ENCODE assay signal across 11 cellular contexts in genomic region chr1:158951956-158952355, GRCh38. TPM values are rescaled to one million over a fixed set of nuclear protein-coding genes. Genes with fewer than 3 reads are reported as not detected.
DNase-seq lines count a peak whose midpoint lies in the region; ATAC-seq and TF ChIP-seq lines count a peak whose summit lies in the region.
"Had no signal": no experiment of that assay in that cellular context is flagged by ENCODE, and none has a peak within 500 bp of the region (broad histone marks: within the 10 kb centered on the region; RNA-seq: fewer than 3 reads in every experiment).

No MANE protein-coding gene starts in this region.

- in situ Hi-C loops in transverse colon (cut with MboI; ENCODE audit: low pct_ligation_motif_present in 1 of 4, low pct_unique_long_range_greater_than_20kb in 1 of 4, low sequenced_read_pairs in 3 of 4) = no loop called here

- H3K9me3 Mint-ChIP-seq in natural killer cell = peaks cover 0 to 2% of the 10 kb centered on the region in 2 donors
- H3K9me3 Mint-ChIP-seq in natural killer cell treated with Interleukin-12 subunit alpha and Interleukin-12 subunit beta and Interleukin-15 and Interleukin-18, amount 100 ng/mL, for 72 hours = peaks cover 7% of the 10 kb centered on the region

- no peaks in the 10 kb centered on the region for H4K20me1 ChIP-seq in OCI-LY7 (ENCODE audit: insufficient read depth, low read length)

- H3K36me3 ChIP-seq in OCI-LY7 (ENCODE audit: insufficient read depth, low read length) (peaks cover 30% of the 10 kb centered on the region), transverse colon (no peaks in the 10 kb centered on the region)

- intact Hi-C loops in natural killer cell (cut with micrococcal nuclease) = no loop called here
- intact Hi-C loops in OCI-LY7 (cut with micrococcal nuclease; ENCODE audit: unreplicated experiment) = loop anchor here (1.0 to 5.0 kb wide), 5 partner anchors 21 to 665 kb away; partner anchors contain the start of genes CD1C and PYHIN1
- intact Hi-C loops in transverse colon (cut with DNase I; ENCODE audit: low total_unique reads) = no loop called here
- intact Hi-C loops in Right ventricle myocardium superior (cut with DNase I) = no loop called here

- peak overlapping the region; percentile 99 for H3K27ac ChIP-seq in OCI-LY7 (ENCODE audit: low read depth, low read length, poor library complexity, severe bottlenecking)
- H3K27ac ChIP-seq in transverse colon = no peak overlapping the region
- H3K27ac ChIP-seq: epithelial cell of prostate had no signal

- peaks cover 46 to 50% of the 10 kb centered on the region in 2 donors for H3K4me1 Mint-ChIP-seq in natural killer cell
- H3K4me1 Mint-ChIP-seq in natural killer cell treated with Interleukin-12 subunit alpha and Interleukin-12 subunit beta and Interleukin-15 and Interleukin-18, amount 100 ng/mL, for 72 hours (ENCODE audit: low read depth in 2 of 2) = peaks cover 25 to 36% of the 10 kb centered on the region in 2 donors

- peak overlapping the region; percentile 76 to 82 for H3K27ac Mint-ChIP-seq in natural killer cell
- peak overlapping the region in 1 of 2 donors; percentile 44 for H3K27ac Mint-ChIP-seq in natural killer cell treated with Interleukin-12 subunit alpha and Interleukin-12 subunit beta and Interleukin-15 and Interleukin-18, amount 100 ng/mL, for 72 hours
- H3K27ac Mint-ChIP-seq: activated CD4-positive, alpha-beta T cell treated with anti-CD3 and anti-CD28 coated beads, Interleukin-2, amount 10 ng/mL, durations not matched to agents 7 days and 5 days had no signal

- peak overlapping the region; percentile 85 for H3K4me2 ChIP-seq in OCI-LY7 (ENCODE audit: low read length)

- WGBS in transverse colon (ENCODE audit: low coverage in 1 of 2), 2 donors = 56 to 74% methylated on average over 9 to 15 of the region's 15 CpGs

- H3K4me3 ChIP-seq in OCI-LY7 (ENCODE audit: low read depth, low read length, poor library complexity, severe bottlenecking) = peak overlapping the region; percentile 61
- H3K4me3 ChIP-seq in transverse colon = no peak overlapping the region

- H3K9me3 ChIP-seq in OCI-LY7 (ENCODE audit: low read length) (no peaks in the 10 kb centered on the region), transverse colon (no peaks in the 10 kb centered on the region)

- TF ChIP-seq CTCF in natural killer cell (IDR thresholded peaks at IDR 0.05) (no peak), OCI-LY7 (conservative IDR thresholded peaks at IDR 0.05; ENCODE audit: low read length) (peak; percentile 52; the same call in 1 of the 2 replicates), transverse colon (IDR thresholded peaks at IDR 0.05) (no peak)

- BruUV-seq in OCI-LY7 (replicated peaks; lab: Mats Ljungman, UMichigan) = no TSS peak

- no peak for ATAC-seq in natural killer cell
- ATAC-seq in natural killer cell treated with Interleukin-12 subunit alpha and Interleukin-12 subunit beta and Interleukin-15 and Interleukin-18, amount 100 ng/mL, for 72 hours = no peak
- peak; percentile 56 for ATAC-seq in HG02973 (IDR thresholded peaks at IDR 0.05; ENCODE audit: unreplicated experiment)
- no peak for ATAC-seq in Right ventricle myocardium superior (ENCODE audit: poor library complexity)

- POLR2A ChIA-PET in OCI-LY7 (lab: Charles Lee) = interaction anchor here (0.6 to 1.4 kb wide), 11 partner anchors 15 to 1246 kb away, joined by 3 to 14 read pairs (median 4); partner anchors contain the start of gene IFI16
- POLR2A ChIA-PET in HEK293T (lab: Yijun Ruan, JAX) = no interaction called here

- H3K4me1 ChIP-seq in OCI-LY7 (ENCODE audit: insufficient read depth, low read length, poor library complexity, severe bottlenecking) (peaks cover 31% of the 10 kb centered on the region), transverse colon (no peaks in the 10 kb centered on the region)

- H3K79me2 ChIP-seq in OCI-LY7 (ENCODE audit: insufficient read depth, low read depth, low read length) = no peaks in the 10 kb centered on the region

- H3K27me3 ChIP-seq in transverse colon = no peaks in the 10 kb centered on the region

- DNase-seq in natural killer cell (no peak), OCI-LY7 (ENCODE audit: low spot score) (peak; percentile 97), transverse colon (peak; percentile 24), NCI-H1694 treated with DMSO at 0.1 percent for 48 hours (lab: John Stamatoyannopoulos, UW) (no peak), HEK293T (ENCODE audit: extremely low spot score) (no peak), Right ventricle myocardium superior (no peak)
- DNase-seq in natural killer cell treated with Interleukin-12 subunit alpha and Interleukin-12 subunit beta and Interleukin-15 and Interleukin-18, amount 100 ng/mL, for 72 hours (ENCODE audit: low spot score) = no peak
- DNase-seq: activated CD4-positive, alpha-beta T cell treated with anti-CD3 and anti-CD28 coated beads, Interleukin-2, amount 10 ng/mL, durations not matched to agents 7 days and 5 days; kidney glomerular epithelial cell had no signal

- no peaks in the 10 kb centered on the region for H3K27me3 Mint-ChIP-seq in natural killer cell (ENCODE audit: low read depth in 2 of 2)
- no peaks in the 10 kb centered on the region for H3K27me3 Mint-ChIP-seq in natural killer cell treated with Interleukin-12 subunit alpha and Interleukin-12 subunit beta and Interleukin-15 and Interleukin-18, amount 100 ng/mL, for 72 hours

- H3K9me2 ChIP-seq in OCI-LY7 (ENCODE audit: insufficient read depth, low read length) = no peaks in the 10 kb centered on the region

- no peak for TF ChIP-seq POLR2A in transverse colon (IDR thresholded peaks at IDR 0.05)

- CTCF ChIA-PET in OCI-LY7 (lab: Charles Lee; ENCODE audit: unreplicated experiment) (interaction anchor here (0.8 kb wide), 1 partner anchor 24 kb away, joined by 3 read pairs; no protein-coding TSS in a partner anchor), HEK293T (lab: Yijun Ruan, JAX) (no interaction called here)

- H2AFZ ChIP-seq in OCI-LY7 (ENCODE audit: low read length) = peak overlapping the region; percentile 73; the same call in 1 of the 2 replicates

- no peak for TF ChIP-seq EP300 in transverse colon (IDR thresholded peaks at IDR 0.05; ENCODE audit: low read depth)

- peak overlapping the region; percentile 32 for H3K4me3 Mint-ChIP-seq in natural killer cell
- no peak overlapping the region for H3K4me3 Mint-ChIP-seq in natural killer cell treated with Interleukin-12 subunit alpha and Interleukin-12 subunit beta and Interleukin-15 and Interleukin-18, amount 100 ng/mL, for 72 hours
- H3K4me3 Mint-ChIP-seq: activated CD4-positive, alpha-beta T cell treated with anti-CD3 and anti-CD28 coated beads, Interleukin-2, amount 10 ng/mL, durations not matched to agents 7 days and 5 days had no signal

- H3K36me3 Mint-ChIP-seq in natural killer cell = peaks cover 53% of the 10 kb centered on the region
- H3K36me3 Mint-ChIP-seq in natural killer cell treated with Interleukin-12 subunit alpha and Interleukin-12 subunit beta and Interleukin-15 and Interleukin-18, amount 100 ng/mL, for 72 hours = peaks cover 56% of the 10 kb centered on the region

TF ChIP-seq in HEK293T, 16 proteins besides CTCF, POLR2A, EP300 and RAD21:
- TF ChIP-seq FOXA1 (IDR thresholded peaks at IDR 0.05) (no peak), HDGF (IDR thresholded peaks at IDR 0.05; ENCODE audit: borderline replicate concordance) (no peak), L3MBTL2 (conservative IDR thresholded peaks at IDR 0.05) (no peak), PKNOX1 (IDR thresholded peaks at IDR 0.05) (no peak), ZNF384 (IDR thresholded peaks at IDR 0.05) (no peak), BHLHE40 (IDR thresholded peaks at IDR 0.05; ENCODE audit: borderline replicate concordance) (no peak), SP1 (IDR thresholded peaks at IDR 0.05) (no peak), FOXM1 (IDR thresholded peaks at IDR 0.05; ENCODE audit: borderline replicate concordance) (no peak), LEF1 (IDR thresholded peaks at IDR 0.05; ENCODE audit: borderline replicate concordance) (no peak), NFRKB (IDR thresholded peaks at IDR 0.05) (no peak), FOXK2 (IDR thresholded peaks at IDR 0.05) (no peak), CTBP1 (IDR thresholded peaks at IDR 0.05; ENCODE audit: borderline replicate concordance) (no peak)
TF ChIP-seq in HEK293T: peak in this region for 0.

RNA-seq across cellular contexts. Expression of gene PYHIN1, which starts 20.6 kb away (rescaled TPM):
- total RNA-seq in natural killer cell (100 to 1,000 TPM; 171 to 313 (median 197) TPM), OCI-LY7 (2022) (18.2 and 34.6 TPM in 2 replicates), transverse colon (1 to 10 TPM in 2 of 4 donors, under 1 TPM in 1, not detected in 1; 0.68 to 4.4 (median 1.5) TPM), Right ventricle myocardium superior (0.22 TPM)
- 10 to 100 TPM; 47.7 to 64.7 TPM for total RNA-seq in natural killer cell treated with Interleukin-12 subunit alpha and Interleukin-12 subunit beta and Interleukin-15 and Interleukin-18, amount 100 ng/mL, for 72 hours
- total RNA-seq in OCI-LY7 (2014; rRNA removed; shearing (Covaris generic)) = 42.5 and 44.6 TPM in 2 replicates

RNA-seq across cellular contexts. Expression of gene IFI16, which starts 57.8 kb away (rescaled TPM):
- total RNA-seq in natural killer cell (100 to 1,000 TPM; 141 to 218 (median 151) TPM), OCI-LY7 (2022) (271 and 318 TPM in 2 replicates), transverse colon (10 to 100 TPM; 11.1 to 36.5 (median 17.9) TPM), Right ventricle myocardium superior (21.1 TPM)
- 100 to 1,000 TPM; 186 to 228 TPM for total RNA-seq in natural killer cell treated with Interleukin-12 subunit alpha and Interleukin-12 subunit beta and Interleukin-15 and Interleukin-18, amount 100 ng/mL, for 72 hours
- total RNA-seq in OCI-LY7 (2014; rRNA removed; shearing (Covaris generic)) = 96.5 and 99.3 TPM in 2 replicates

Comparison
In these comparisons a context has a peak if more than half of its experiments do, and no peak if none do; other contexts are left out.
1. DNase-seq: peak in OCI-LY7 (single experiment) and transverse colon (single experiment); none in natural killer cell (single experiment), natural killer cell treated with Interleukin-12 subunit alpha and Interleukin-12 subunit beta and Interleukin-15 and Interleukin-18, amount 100 ng/mL, for 72 hours (single experiment), NCI-H1694 treated with DMSO at 0.1 percent for 48 hours (single experiment), HEK293T (single experiment) and Right ventricle myocardium superior (single experiment).